Comparison of ENCODE assay signal across 8 cellular contexts in the genomic region with DNA sequence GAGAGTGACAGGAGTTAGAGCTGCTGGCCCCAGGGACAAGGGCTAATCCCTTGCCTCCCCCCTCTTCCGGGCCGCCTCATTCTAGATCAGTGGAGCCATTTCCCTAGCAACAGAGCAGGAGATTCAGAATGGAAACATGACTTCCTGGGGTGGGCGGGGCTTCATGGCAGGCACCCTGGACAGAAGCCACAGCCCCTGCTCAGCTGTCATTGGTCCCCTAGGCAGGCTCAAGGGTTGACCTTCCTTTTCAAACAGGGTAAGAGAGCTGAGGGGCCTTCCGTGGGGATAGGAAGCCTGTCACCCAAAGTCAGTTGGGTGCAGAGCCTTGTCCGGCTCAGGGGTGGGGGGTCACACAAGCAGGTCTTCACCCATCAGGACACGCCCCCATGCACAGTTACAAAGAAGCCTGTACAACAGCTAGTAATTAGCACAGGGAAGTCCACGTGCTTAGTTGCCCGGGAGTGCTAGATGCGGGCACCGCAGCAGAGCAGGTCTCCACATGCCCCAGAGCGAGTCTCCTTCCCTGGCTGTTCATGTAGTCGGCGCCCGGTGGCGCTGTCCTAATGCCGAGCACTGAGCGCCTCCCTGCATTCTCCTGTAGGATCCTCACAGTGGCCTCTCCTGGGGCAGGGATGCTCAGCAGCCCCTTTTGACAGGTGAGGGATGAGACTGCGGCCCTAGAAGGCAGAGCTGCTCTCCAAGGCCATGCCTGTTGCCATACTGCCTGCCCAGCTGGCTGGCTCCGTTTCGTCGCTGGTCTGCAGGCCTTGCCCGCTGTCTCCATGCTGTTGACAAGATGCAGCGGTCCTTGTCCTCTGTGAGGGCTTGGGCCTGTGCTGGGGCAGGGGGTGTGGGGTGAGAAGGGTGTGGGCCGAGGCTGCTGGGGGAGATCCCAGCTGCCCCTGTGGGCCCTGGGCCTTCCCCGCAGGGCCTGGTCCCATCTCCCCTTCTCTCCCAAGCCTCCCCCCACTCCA. TPM values are rescaled to one million over a fixed set of nuclear protein-coding genes. Genes with fewer than 3 reads are reported as not detected.
DNase-seq lines count a peak whose midpoint lies in the region; TF ChIP-seq lines count a peak whose summit lies in the region.

No MANE protein-coding gene starts in this region.

- H3K27ac ChIP-seq in SJCRH30 (peak overlapping the region; percentile 63), vagina (no peak overlapping the region)

- intact Hi-C loops in vagina (cut with DNase I) = no loop called here

- H3K9me3 ChIP-seq in MG63 = no peaks in the 10 kb centered on the region
- no peaks in the 10 kb centered on the region for H3K9me3 ChIP-seq in SJCRH30 (replicated peaks)
- no peaks in the 10 kb centered on the region for H3K9me3 ChIP-seq in vagina

- DNase-seq in GM12865 (ENCODE audit: low read depth) = peak; percentile 81
- peak; percentile 21 for DNase-seq in MG63
- peak; percentile 97 to 99 for DNase-seq in SJCRH30
- DNase-seq in choroid plexus epithelial cell (ENCODE audit: low read depth) = peak; percentile 73
- peak; percentile 83 for DNase-seq in kidney tubule cell (ENCODE audit: low spot score)
- DNase-seq in stimulated activated CD4-positive, alpha-beta T cell treated with anti-CD3 and anti-CD28 coated beads, TNF-alpha, amount 100 ng/mL, for 48 hours (ENCODE audit: low read depth in 3 of 3) = peak; percentile 21 to 30 (median 26)
- no peak for DNase-seq in vagina (ENCODE audit: extremely low spot score in 2 of 2)
- DNase-seq in T-helper 9 cell = no peak

- H3K27me3 ChIP-seq in MG63 = no peaks in the 10 kb centered on the region
- no peaks in the 10 kb centered on the region for H3K27me3 ChIP-seq in SJCRH30
- H3K27me3 ChIP-seq in vagina = no peaks in the 10 kb centered on the region

- H3K4me1 ChIP-seq in SJCRH30 (peaks cover 53% of the 10 kb centered on the region), vagina (peaks cover 50% of the 10 kb centered on the region)

- H3K4me3 ChIP-seq in GM12865 (ENCODE audit: low read depth, low read length) (no peak overlapping the region), MG63 (no peak overlapping the region), SJCRH30 (peak overlapping the region; percentile 6; the same call in 1 of the 2 replicates), choroid plexus epithelial cell (ENCODE audit: low read depth, low read length) (no peak overlapping the region), vagina (no peak overlapping the region)

- no peak for TF ChIP-seq CTCF in GM12865 (IDR thresholded peaks at IDR 0.05; ENCODE audit: insufficient read depth, low read depth, low read length, missing control alignments)
- peak; percentile 5 for TF ChIP-seq CTCF in choroid plexus epithelial cell (conservative IDR thresholded peaks at IDR 0.05; ENCODE audit: low read depth, low read length)
- TF ChIP-seq CTCF in vagina (IDR thresholded peaks at IDR 0.05) = no peak

- H3K36me3 ChIP-seq in MG63 (peaks cover 9% of the 10 kb centered on the region; the same call in 1 of the 2 replicates), SJCRH30 (peaks cover 25% of the 10 kb centered on the region), vagina (peaks cover 0 to 6% of the 10 kb centered on the region in 2 donors)

- TF ChIP-seq POLR2A in vagina (IDR thresholded peaks at IDR 0.05) = no peak

RNA-seq across cellular contexts. Expression of gene TMEM201, which starts 5.1 kb away (rescaled TPM):
- total RNA-seq in MG63 (2014; rRNA removed; shearing (Covaris generic); ENCODE audit: low replicate concordance) = 5.7 and 8.8 TPM in 2 replicates
- 42.6 and 43.1 TPM in 2 replicates for total RNA-seq in SJCRH30 (2014; rRNA removed; shearing (Covaris generic))
- total RNA-seq in vagina = 12.0 TPM

RNA-seq across cellular contexts. Expression of gene SLC25A33, which starts 54.5 kb away (rescaled TPM):
- 16.6 and 23.9 TPM in 2 replicates for total RNA-seq in MG63 (2014; rRNA removed; shearing (Covaris generic); ENCODE audit: low replicate concordance)
- total RNA-seq in SJCRH30 (2014; rRNA removed; shearing (Covaris generic)) = 20.8 and 21.0 TPM in 2 replicates
- total RNA-seq in vagina = 6.4 TPM

RNA-seq across cellular contexts. Expression of gene PIK3CD, which starts 57.8 kb away (rescaled TPM):
- 0.47 and 2.9 TPM in 2 replicates for total RNA-seq in MG63 (2014; rRNA removed; shearing (Covaris generic); ENCODE audit: low replicate concordance)
- 2.0 and 2.5 TPM in 2 replicates for total RNA-seq in SJCRH30 (2014; rRNA removed; shearing (Covaris generic))
- 13.0 TPM for total RNA-seq in vagina

Comparison
In these comparisons a context has a peak if more than half of its experiments do, and no peak if none do; other contexts are left out.
1. DNase-seq: peak in GM12865 (single experiment), MG63 (single experiment), SJCRH30 (2 of 2), choroid plexus epithelial cell (single experiment), kidney tubule cell (single experiment) and stimulated activated CD4-positive, alpha-beta T cell treated with anti-CD3 and anti-CD28 coated beads, TNF-alpha, amount 100 ng/mL, for 48 hours (3 of 3); none in vagina (0 of 2) and T-helper 9 cell (single experiment).